ENCODE assay signal across 8 cellular contexts in the genomic region with DNA sequence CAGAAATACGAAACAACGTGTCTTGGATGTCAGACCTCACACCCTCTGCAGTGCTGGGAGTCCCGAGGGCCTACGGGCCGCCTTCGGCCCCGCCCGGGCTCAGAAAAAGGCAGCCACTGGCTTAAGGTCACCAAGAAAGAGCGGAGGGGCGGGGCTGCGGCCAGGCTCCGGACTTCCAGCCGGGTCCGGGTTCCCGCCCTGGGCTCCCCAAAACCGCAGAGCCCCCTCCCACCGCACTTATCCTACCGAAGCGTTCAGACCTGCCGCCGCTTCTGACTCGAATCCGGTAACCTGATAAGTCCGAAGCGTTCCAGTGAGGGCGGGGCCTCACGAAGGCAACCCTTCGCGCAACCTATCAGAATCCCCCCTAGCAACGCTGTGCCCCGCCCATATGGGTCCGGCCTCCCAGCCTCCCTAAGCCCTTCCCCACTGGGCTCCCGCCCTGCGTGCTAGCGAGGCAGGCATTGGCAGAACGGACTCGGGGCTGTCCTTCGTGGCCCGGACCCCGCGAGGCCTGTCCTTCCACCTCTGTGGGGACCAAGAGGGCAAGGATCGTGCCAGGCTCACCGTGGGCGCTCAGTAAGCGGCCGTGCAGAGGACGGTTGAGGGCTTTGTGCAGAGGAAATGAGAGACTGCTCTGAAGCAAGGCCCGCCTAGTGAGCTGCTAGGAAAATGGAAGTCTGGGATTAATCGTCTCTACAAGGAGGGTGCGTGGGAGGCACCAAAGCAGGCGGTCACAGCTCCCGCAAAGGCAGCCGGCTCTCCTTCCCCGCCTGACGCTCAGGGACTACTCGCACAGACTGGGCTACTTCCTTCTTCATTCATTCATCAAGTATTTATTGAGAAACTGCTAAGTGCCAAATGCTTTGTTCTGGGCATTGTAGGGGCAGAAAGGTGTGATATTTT. TPM values are rescaled to one million over a fixed set of nuclear protein-coding genes. Genes with fewer than 3 reads are reported as not detected.
DNase-seq lines count a peak whose midpoint lies in the region; ATAC-seq and TF ChIP-seq lines count a peak whose summit lies in the region.

A gene (minus strand): TSS at position 296 of the 906 bp plus-strand sequence. CDS start 515 bp downstream, outside the sequence.

- H3K18ac ChIP-seq in trophoblast cell (ENCODE audit: low read length) = peak within 1 kb of the TSS; percentile 87

- peaks cover 8% of the 10 kb centered on the region for H3K79me1 ChIP-seq in trophoblast cell (ENCODE audit: low read length)

- H3K27me3 ChIP-seq in adrenal gland = no peaks in the 10 kb centered on the region
- H3K27me3 ChIP-seq in trophoblast cell (ENCODE audit: insufficient read depth, low read length) = no peaks in the 10 kb centered on the region
- H3K27me3 ChIP-seq in tibial nerve = no peaks in the 10 kb centered on the region

- no peak within 1 kb of the TSS for H2BK12ac ChIP-seq in trophoblast cell (ENCODE audit: low read length)

- H3K27ac ChIP-seq in adrenal gland (peak within 1 kb of the TSS; percentile 58 to 95 (median 83)), trophoblast cell (ENCODE audit: low read depth, low read length) (peak within 1 kb of the TSS; percentile 2), tibial nerve (peak within 1 kb of the TSS; percentile 66 to 95 (median 90))

- peak within 1 kb of the TSS; percentile 15 for H2AK5ac ChIP-seq in trophoblast cell (ENCODE audit: low read length)

- peak within 1 kb of the TSS; percentile 77 for H3K4me2 ChIP-seq in trophoblast cell (ENCODE audit: low read length)

- ATAC-seq in HG02870 (IDR thresholded peaks at IDR 0.05; ENCODE audit: unreplicated experiment) = peak; percentile 87

- no peak within 1 kb of the TSS for H3K23ac ChIP-seq in trophoblast cell (ENCODE audit: low read length)

- no peaks in the 10 kb centered on the region for H3K9me3 ChIP-seq in adrenal gland (replicated peaks in 1 of 3)
- peaks cover 1% of the 10 kb centered on the region for H3K9me3 ChIP-seq in trophoblast cell (ENCODE audit: insufficient read depth, low read depth, low read length)
- H3K9me3 ChIP-seq in tibial nerve = no peaks in the 10 kb centered on the region

- intact Hi-C loops in adrenal gland (cut with DNase I) = loop anchor here in 1 of 2 donors (5.0 kb wide), 1 partner anchor 383 kb away; a partner anchor contains a TSS
- intact Hi-C loops in cardiac septum (cut with DNase I) = loop anchor here (5.0 to 10.0 kb wide), 2 partner anchors 372 to 386 kb away; a partner anchor contains a TSS

- H4K91ac ChIP-seq in trophoblast cell (ENCODE audit: low read depth, low read length) = peak within 1 kb of the TSS; percentile 70

- TF ChIP-seq POLR2A in adrenal gland (IDR thresholded peaks at IDR 0.05) = peak; percentile 44 to 92
- TF ChIP-seq POLR2A in tibial nerve (IDR thresholded peaks at IDR 0.05) = peak; percentile 89 to 93

- peak within 1 kb of the TSS; percentile 96 for H4K8ac ChIP-seq in trophoblast cell (ENCODE audit: low read depth, low read length)

- DNase-seq in GM13976 (ENCODE audit: low spot score) (peak; percentile 97), NCI-H146 treated with DMSO at 0.1 percent for 48 hours (lab: John Stamatoyannopoulos, UW; ENCODE audit: unreplicated experiment) (peak; percentile 86), T-helper 1 cell (peak; percentile 84 to 96 (median 90)), adrenal gland (peak; percentile 93 to 98 (median 97)), cardiac septum (ENCODE audit: low spot score) (peak; percentile 97), trophoblast cell (peak; percentile 93 to 97), tibial nerve (ENCODE audit: low spot score in 2 of 2) (peak; percentile 93 to 94)

- H3K79me2 ChIP-seq in trophoblast cell (ENCODE audit: control insufficient read depth, insufficient read depth, low read length, poor library complexity) = peaks cover 5% of the 10 kb centered on the region

- peak within 1 kb of the TSS; percentile 76 for H2BK5ac ChIP-seq in trophoblast cell (ENCODE audit: low read depth, low read length, poor library complexity)

- no peak for TF ChIP-seq CTCF in GM13976 (IDR thresholded peaks at IDR 0.05; ENCODE audit: borderline replicate concordance, control extremely low read depth, extremely low read depth, insufficient read depth, missing control alignments)
- no peak for TF ChIP-seq CTCF in adrenal gland (IDR thresholded peaks at IDR 0.05)
- TF ChIP-seq CTCF in tibial nerve (IDR thresholded peaks at IDR 0.05) = peak in 2 of 5 experiments; percentile 14 to 27

- H4K12ac ChIP-seq in trophoblast cell (ENCODE audit: low read depth, low read length) = peak within 1 kb of the TSS; percentile 96

- peak; percentile 51 to 98 for TF ChIP-seq EP300 in tibial nerve (IDR thresholded peaks at IDR 0.05)

- H3K9ac ChIP-seq in trophoblast cell (ENCODE audit: low read length) = peak within 1 kb of the TSS; percentile 18

- H3K36me3 ChIP-seq in adrenal gland (replicated peaks in 1 of 2) (peaks cover 0 to 19% of the 10 kb centered on the region in 2 donors), trophoblast cell (ENCODE audit: control insufficient read depth in 1 of 2, insufficient read depth in 2 of 2, low read length in 2 of 2) (peaks cover 4 to 8% of the 10 kb centered on the region in 2 experiments), tibial nerve (peaks cover 0 to 28% (median 7%) of the 10 kb centered on the region in 3 donors)

- H3K4me1 ChIP-seq in adrenal gland (replicated peaks in 1 of 2) (peaks cover 6 to 29% of the 10 kb centered on the region in 2 donors), trophoblast cell (ENCODE audit: control insufficient read depth in 1 of 2, insufficient read depth in 2 of 2, low read length in 2 of 2) (peaks cover 6 to 14% of the 10 kb centered on the region in 2 experiments), tibial nerve (peaks cover 0 to 52% (median 31%) of the 10 kb centered on the region in 4 donors)

- peak within 1 kb of the TSS; percentile 82 for H3K14ac ChIP-seq in trophoblast cell (ENCODE audit: low read length)

- H3K4me3 ChIP-seq in adrenal gland = peak within 1 kb of the TSS in 3 of 4 donors; percentile 27 to 77 (median 66)
- peak within 1 kb of the TSS; percentile 66 for H3K4me3 ChIP-seq in trophoblast cell (ENCODE audit: low read depth, low read length)
- peak within 1 kb of the TSS; percentile 58 to 82 (median 72) for H3K4me3 ChIP-seq in tibial nerve

- peak within 1 kb of the TSS; percentile 77 for H2BK120ac ChIP-seq in trophoblast cell (ENCODE audit: insufficient read depth, low read length, poor library complexity)

- 0 to 1% (median 0%) methylated on average over 7 to 56 of the region's 56 CpGs for WGBS in adrenal gland, 4 donors
- no CpG with 5 or more reads among the region's 56 CpGs for WGBS in trophoblast cell (ENCODE audit: extremely low coverage, insufficient coverage, insufficient read length)
- 0% methylated on average over 41 to 43 of the region's 56 CpGs for WGBS in tibial nerve, 2 donors

- peak within 1 kb of the TSS; percentile 19 for H3K4ac ChIP-seq in trophoblast cell (ENCODE audit: low read depth, low read length)

- in situ Hi-C loops in GM13976 (cut with MboI; ENCODE audit: low sequenced_read_pairs, unreplicated experiment) = no loop called here

- peak within 1 kb of the TSS; percentile 91 for H2AFZ ChIP-seq in trophoblast cell (ENCODE audit: insufficient read depth, low read length, poor library complexity)

RNA-seq across cellular contexts. Expression of the gene that starts here (rescaled TPM):
- total RNA-seq in adrenal gland (10 to 100 TPM; 17.5 to 54.0 (median 30.7) TPM), cardiac septum (11.2 TPM), tibial nerve (10 to 100 TPM; 19.9 to 32.9 (median 30.0) TPM)
- polyA plus RNA-seq in adrenal gland = 10 to 100 TPM in 2 of 3 donors, 1 to 10 TPM in 1; 7.4 to 18.1 (median 10.7) TPM
- 13.4 and 13.8 TPM in 2 replicates for polyA plus RNA-seq in trophoblast cell (2013)

Comparison
In these comparisons a context has a peak if more than half of its experiments do, and no peak if none do; other contexts are left out.
1. Peak in every context shown above with its lines: DNase-seq, ATAC-seq, H3K4me3 ChIP-seq and H3K27ac ChIP-seq.
2. H3K27ac ChIP-seq: peak in every context shown above with its lines; median percentile 90 in tibial nerve; 83 in adrenal gland; 2 in trophoblast cell.